ENCODE assay signal across 11 cellular contexts in genomic region chr15:57364282-57365007, GRCh38. TPM values are rescaled to one million over a fixed set of nuclear protein-coding genes. Genes with fewer than 3 reads are reported as not detected.
DNase-seq lines count a peak whose midpoint lies in the region; ATAC-seq and TF ChIP-seq lines count a peak whose summit lies in the region.
"Had no signal": no experiment of that assay in that cellular context is flagged by ENCODE, and none has a peak within 500 bp of the region (broad histone marks: within the 10 kb centered on the region; RNA-seq: fewer than 3 reads in every experiment).

No MANE protein-coding gene starts in this region.

- peak; percentile 42 for DNase-seq in RPMI7951 (ENCODE audit: low read depth)
- peak; percentile 34 for DNase-seq in fibroblast of the aortic adventitia (ENCODE audit: low read depth)
- DNase-seq in putamen (ENCODE audit: low spot score) = peak; percentile 19
- no peak for DNase-seq in activated CD8-positive, alpha-beta memory T cell treated with anti-CD3 and anti-CD28 coated beads, Interleukin-2, amount 50 U/mL, for 48 hours
- DNase-seq in NCI-H1105 (lab: John Stamatoyannopoulos, UW) = no peak
- no peak for DNase-seq in stimulated activated CD4-positive, alpha-beta T cell treated with anti-CD3 and anti-CD28 coated beads, Interleukin-2, amount 100 ng/mL, for 48 hours
- DNase-seq: activated CD4-positive, alpha-beta T cell treated with anti-CD3 and anti-CD28 coated beads, Interleukin-2, amount 10 ng/mL, durations not matched to agents 24 days and 14 days; NK-92 treated with Interleukin-12 subunit alpha and Interleukin-12 subunit beta, amount 100 ng/mL, for 24 hours had no signal

- no peak for ATAC-seq in GM21786 (IDR thresholded peaks at IDR 0.05; ENCODE audit: unreplicated experiment)

- H3K4me3 ChIP-seq in fibroblast of the aortic adventitia (ENCODE audit: low read depth, low read length) = no peak overlapping the region
- H3K4me3 ChIP-seq: ascending aorta had no signal

- TF ChIP-seq CTCF in GM12874 (IDR thresholded peaks at IDR 0.05; ENCODE audit: insufficient read depth, low read depth, low read length) = 0 out of 2 replicates have a peak, but pooled peaks have one; percentile 11
- TF ChIP-seq CTCF in fibroblast of the aortic adventitia (IDR thresholded peaks at IDR 0.05; ENCODE audit: insufficient read depth, low read length) = peak; percentile 70

RNA-seq across cellular contexts. Expression of gene CGNL1, which starts 11.9 kb away (rescaled TPM):
- total RNA-seq in RPMI7951 (2014; rRNA removed; shearing (Covaris generic)) = under 0.01 TPM in 2 replicates
- 0.90 and 11.0 TPM in 2 replicates for total RNA-seq in fibroblast of the aortic adventitia (ENCODE audit: low replicate concordance)
- total RNA-seq: activated CD4-positive, alpha-beta T cell treated with anti-CD3 and anti-CD28 coated beads, Interleukin-2, amount 10 ng/mL, durations not matched to agents 24 days and 14 days had no signal

Comparison
In these comparisons a context has a peak if more than half of its experiments do, and no peak if none do; other contexts are left out.
1. DNase-seq: peak in RPMI7951 (single experiment), fibroblast of the aortic adventitia (single experiment) and putamen (single experiment); none in activated CD8-positive, alpha-beta memory T cell treated with anti-CD3 and anti-CD28 coated beads, Interleukin-2, amount 50 U/mL, for 48 hours (single experiment), NCI-H1105 (single experiment) and stimulated activated CD4-positive, alpha-beta T cell treated with anti-CD3 and anti-CD28 coated beads, Interleukin-2, amount 100 ng/mL, for 48 hours (0 of 2).